ENCODE assay signal across 1 cellular context in the genomic region with DNA sequence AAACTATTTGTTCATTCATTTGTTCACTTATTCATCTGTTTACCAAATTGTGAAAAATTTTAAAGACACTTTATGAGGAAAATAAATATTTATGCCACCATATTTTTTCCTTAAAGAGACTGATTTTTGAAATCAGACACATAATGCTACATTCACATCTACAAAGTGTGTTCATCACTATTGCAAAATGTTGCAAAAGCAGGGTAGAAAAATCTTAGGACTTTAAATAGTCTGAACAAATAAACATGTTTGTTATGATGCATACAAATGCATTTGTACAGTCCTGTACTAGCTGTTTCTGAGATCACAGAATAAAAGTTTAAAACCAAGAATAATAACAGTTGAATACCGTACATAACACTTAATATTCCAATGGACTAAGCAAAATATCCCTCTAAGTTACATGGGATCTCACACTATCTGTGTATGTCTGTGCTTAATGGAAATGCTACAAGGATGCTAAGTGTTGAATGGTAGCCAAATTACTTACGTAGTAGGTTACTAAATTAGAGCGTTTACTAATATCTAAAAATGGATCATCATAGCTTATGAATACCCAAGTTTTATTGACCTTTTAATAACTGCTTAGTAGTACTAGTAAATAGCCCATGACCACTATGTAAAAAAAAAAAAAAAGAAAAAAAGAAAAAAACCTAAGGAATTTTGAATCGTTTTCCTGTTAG.
TF ChIP-seq lines count a peak whose summit lies in the region.

No MANE protein-coding gene starts in this region.

TF ChIP-seq in GM12878, 131 proteins besides CTCF, POLR2A, EP300 and RAD21:
- no peak for TF ChIP-seq POLR2AphosphoS5 (IDR thresholded peaks at IDR 0.05; ENCODE audit: low read length)
- TF ChIP-seq, protein P1, sequence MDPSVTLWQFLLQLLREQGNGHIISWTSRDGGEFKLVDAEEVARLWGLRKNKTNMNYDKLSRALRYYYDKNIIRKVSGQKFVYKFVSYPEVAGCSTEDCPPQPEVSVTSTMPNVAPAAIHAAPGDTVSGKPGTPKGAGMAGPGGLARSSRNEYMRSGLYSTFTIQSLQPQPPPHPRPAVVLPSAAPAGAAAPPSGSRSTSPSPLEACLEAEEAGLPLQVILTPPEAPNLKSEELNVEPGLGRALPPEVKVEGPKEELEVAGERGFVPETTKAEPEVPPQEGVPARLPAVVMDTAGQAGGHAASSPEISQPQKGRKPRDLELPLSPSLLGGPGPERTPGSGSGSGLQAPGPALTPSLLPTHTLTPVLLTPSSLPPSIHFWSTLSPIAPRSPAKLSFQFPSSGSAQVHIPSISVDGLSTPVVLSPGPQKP (IDR thresholded peaks at IDR 0.05; ENCODE audit: low read depth, low read length): no peak
- TF ChIP-seq RFX5 (IDR thresholded peaks at IDR 0.05; ENCODE audit: low read depth, low read length): no peak
- TF ChIP-seq, protein P2, sequence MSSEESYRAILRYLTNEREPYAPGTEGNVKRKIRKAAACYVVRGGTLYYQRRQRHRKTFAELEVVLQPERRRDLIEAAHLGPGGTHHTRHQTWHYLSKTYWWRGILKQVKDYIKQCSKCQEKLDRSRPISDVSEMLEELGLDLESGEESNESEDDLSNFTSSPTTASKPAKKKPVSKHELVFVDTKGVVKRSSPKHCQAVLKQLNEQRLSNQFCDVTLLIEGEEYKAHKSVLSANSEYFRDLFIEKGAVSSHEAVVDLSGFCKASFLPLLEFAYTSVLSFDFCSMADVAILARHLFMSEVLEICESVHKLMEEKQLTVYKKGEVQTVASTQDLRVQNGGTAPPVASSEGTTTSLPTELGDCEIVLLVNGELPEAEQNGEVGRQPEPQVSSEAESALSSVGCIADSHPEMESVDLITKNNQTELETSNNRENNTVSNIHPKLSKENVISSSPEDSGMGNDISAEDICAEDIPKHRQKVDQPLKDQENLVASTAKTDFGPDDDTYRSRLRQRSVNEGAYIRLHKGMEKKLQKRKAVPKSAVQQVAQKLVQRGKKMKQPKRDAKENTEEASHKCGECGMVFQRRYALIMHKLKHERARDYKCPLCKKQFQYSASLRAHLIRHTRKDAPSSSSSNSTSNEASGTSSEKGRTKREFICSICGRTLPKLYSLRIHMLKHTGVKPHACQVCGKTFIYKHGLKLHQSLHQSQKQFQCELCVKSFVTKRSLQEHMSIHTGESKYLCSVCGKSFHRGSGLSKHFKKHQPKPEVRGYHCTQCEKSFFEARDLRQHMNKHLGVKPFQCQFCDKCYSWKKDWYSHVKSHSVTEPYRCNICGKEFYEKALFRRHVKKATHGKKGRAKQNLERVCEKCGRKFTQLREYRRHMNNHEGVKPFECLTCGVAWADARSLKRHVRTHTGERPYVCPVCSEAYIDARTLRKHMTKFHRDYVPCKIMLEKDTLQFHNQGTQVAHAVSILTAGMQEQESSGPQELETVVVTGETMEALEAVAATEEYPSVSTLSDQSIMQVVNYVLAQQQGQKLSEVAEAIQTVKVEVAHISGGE (CRISPR knock-in tag; IDR thresholded peaks at IDR 0.05): no peak
- TF ChIP-seq, protein P3, sequence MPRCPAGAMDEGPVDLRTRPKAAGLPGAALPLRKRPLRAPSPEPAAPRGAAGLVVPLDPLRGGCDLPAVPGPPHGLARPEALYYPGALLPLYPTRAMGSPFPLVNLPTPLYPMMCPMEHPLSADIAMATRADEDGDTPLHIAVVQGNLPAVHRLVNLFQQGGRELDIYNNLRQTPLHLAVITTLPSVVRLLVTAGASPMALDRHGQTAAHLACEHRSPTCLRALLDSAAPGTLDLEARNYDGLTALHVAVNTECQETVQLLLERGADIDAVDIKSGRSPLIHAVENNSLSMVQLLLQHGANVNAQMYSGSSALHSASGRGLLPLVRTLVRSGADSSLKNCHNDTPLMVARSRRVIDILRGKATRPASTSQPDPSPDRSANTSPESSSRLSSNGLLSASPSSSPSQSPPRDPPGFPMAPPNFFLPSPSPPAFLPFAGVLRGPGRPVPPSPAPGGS (IDR thresholded peaks at IDR 0.05; ENCODE audit: borderline replicate concordance, insufficient read depth, low read depth, low read length, poor library complexity, severe bottlenecking): no peak
- TF ChIP-seq, protein P4, sequence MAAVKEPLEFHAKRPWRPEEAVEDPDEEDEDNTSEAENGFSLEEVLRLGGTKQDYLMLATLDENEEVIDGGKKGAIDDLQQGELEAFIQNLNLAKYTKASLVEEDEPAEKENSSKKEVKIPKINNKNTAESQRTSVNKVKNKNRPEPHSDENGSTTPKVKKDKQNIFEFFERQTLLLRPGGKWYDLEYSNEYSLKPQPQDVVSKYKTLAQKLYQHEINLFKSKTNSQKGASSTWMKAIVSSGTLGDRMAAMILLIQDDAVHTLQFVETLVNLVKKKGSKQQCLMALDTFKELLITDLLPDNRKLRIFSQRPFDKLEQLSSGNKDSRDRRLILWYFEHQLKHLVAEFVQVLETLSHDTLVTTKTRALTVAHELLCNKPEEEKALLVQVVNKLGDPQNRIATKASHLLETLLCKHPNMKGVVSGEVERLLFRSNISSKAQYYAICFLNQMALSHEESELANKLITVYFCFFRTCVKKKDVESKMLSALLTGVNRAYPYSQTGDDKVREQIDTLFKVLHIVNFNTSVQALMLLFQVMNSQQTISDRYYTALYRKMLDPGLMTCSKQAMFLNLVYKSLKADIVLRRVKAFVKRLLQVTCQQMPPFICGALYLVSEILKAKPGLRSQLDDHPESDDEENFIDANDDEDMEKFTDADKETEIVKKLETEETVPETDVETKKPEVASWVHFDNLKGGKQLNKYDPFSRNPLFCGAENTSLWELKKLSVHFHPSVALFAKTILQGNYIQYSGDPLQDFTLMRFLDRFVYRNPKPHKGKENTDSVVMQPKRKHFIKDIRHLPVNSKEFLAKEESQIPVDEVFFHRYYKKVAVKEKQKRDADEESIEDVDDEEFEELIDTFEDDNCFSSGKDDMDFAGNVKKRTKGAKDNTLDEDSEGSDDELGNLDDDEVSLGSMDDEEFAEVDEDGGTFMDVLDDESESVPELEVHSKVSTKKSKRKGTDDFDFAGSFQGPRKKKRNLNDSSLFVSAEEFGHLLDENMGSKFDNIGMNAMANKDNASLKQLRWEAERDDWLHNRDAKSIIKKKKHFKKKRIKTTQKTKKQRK (IDR thresholded peaks at IDR 0.05; ENCODE audit: low read depth, low read length): no peak
- TF ChIP-seq, protein P5, sequence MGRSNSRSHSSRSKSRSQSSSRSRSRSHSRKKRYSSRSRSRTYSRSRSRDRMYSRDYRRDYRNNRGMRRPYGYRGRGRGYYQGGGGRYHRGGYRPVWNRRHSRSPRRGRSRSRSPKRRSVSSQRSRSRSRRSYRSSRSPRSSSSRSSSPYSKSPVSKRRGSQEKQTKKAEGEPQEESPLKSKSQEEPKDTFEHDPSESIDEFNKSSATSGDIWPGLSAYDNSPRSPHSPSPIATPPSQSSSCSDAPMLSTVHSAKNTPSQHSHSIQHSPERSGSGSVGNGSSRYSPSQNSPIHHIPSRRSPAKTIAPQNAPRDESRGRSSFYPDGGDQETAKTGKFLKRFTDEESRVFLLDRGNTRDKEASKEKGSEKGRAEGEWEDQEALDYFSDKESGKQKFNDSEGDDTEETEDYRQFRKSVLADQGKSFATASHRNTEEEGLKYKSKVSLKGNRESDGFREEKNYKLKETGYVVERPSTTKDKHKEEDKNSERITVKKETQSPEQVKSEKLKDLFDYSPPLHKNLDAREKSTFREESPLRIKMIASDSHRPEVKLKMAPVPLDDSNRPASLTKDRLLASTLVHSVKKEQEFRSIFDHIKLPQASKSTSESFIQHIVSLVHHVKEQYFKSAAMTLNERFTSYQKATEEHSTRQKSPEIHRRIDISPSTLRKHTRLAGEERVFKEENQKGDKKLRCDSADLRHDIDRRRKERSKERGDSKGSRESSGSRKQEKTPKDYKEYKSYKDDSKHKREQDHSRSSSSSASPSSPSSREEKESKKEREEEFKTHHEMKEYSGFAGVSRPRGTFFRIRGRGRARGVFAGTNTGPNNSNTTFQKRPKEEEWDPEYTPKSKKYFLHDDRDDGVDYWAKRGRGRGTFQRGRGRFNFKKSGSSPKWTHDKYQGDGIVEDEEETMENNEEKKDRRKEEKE (IDR thresholded peaks at IDR 0.05): no peak
- TF ChIP-seq SUZ12 (IDR thresholded peaks at IDR 0.05; ENCODE audit: unreplicated experiment): no peak
- TF ChIP-seq TCF12 (IDR thresholded peaks at IDR 0.05; ENCODE audit: low read depth, low read length): no peak
- no peak for TF ChIP-seq NR2C1 (IDR thresholded peaks at IDR 0.05)
- no peak for TF ChIP-seq MXI1 (IDR thresholded peaks at IDR 0.05; ENCODE audit: low read depth, low read length)
- no peak for TF ChIP-seq KLF5 (IDR thresholded peaks at IDR 0.05; ENCODE audit: partially characterized antibody)
- TF ChIP-seq, protein P6, sequence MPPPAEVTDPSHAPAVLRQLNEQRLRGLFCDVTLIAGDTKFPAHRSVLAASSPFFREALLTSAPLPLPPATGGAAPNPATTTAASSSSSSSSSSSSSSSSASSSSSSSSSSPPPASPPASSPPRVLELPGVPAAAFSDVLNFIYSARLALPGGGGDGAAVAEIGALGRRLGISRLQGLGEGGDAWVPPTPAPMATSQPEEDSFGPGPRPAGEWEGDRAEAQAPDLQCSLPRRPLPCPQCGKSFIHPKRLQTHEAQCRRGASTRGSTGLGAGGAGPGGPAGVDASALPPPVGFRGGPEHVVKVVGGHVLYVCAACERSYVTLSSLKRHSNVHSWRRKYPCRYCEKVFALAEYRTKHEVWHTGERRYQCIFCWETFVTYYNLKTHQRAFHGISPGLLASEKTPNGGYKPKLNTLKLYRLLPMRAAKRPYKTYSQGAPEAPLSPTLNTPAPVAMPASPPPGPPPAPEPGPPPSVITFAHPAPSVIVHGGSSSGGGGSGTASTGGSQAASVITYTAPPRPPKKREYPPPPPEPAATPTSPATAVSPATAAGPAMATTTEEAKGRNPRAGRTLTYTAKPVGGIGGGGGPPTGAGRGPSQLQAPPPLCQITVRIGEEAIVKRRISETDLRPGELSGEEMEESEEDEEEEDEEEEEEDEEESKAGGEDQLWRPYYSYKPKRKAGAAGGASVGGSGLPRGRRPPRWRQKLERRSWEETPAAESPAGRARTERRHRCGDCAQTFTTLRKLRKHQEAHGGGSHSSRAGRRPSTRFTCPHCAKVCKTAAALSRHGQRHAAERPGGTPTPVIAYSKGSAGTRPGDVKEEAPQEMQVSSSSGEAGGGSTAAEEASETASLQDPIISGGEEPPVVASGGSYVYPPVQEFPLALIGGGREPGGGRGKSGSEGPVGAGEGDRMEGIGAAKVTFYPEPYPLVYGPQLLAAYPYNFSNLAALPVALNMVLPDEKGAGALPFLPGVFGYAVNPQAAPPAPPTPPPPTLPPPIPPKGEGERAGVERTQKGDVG (CRISPR knock-in tag; IDR thresholded peaks at IDR 0.05): no peak
- TF ChIP-seq MEF2A (IDR thresholded peaks at IDR 0.05; ENCODE audit: insufficient read depth, low read depth, low read length): no peak
- no peak for TF ChIP-seq IRF4 (IDR thresholded peaks at IDR 0.05; ENCODE audit: low read depth, low read length)
- TF ChIP-seq FOS (IDR thresholded peaks at IDR 0.05; ENCODE audit: borderline replicate concordance, extremely low read depth, insufficient read length): no peak
